In genomic region chr22:46914481-46914880, GRCh38 we compare ENCODE assay signal across 18 cellular contexts.
A peak's percentile ranks its signal among the peaks of the same experiment; 100 is the strongest.
DNase-seq lines count a peak whose midpoint lies in the region; ATAC-seq lines count a peak whose summit lies in the region.
"Had no signal": no experiment of that assay in that cellular context is flagged by ENCODE, and none has a peak within 500 bp of the region (broad histone marks: within the 10 kb centered on the region; RNA-seq: fewer than 3 reads in every experiment).

No MANE protein-coding gene starts in this region.

- peak overlapping the region; percentile 27 for H3K27ac Mint-ChIP-seq in activated T-cell treated with anti-CD3 and anti-CD28 coated beads, Interleukin-2, amount 50 U/mL, for 72 hours
- peak overlapping the region; percentile 39 to 83 for H3K27ac Mint-ChIP-seq in effector memory CD8-positive, alpha-beta T cell
- H3K27ac Mint-ChIP-seq in stimulated activated memory B cell treated with anti-CD40 and anti-IgM and Interleukin-4, amounts not matched to agents 10 μg/mL and 1 μg/mL and 100 μg/mL, for 72 hours: peak overlapping the region; percentile 42

- no peaks in the 10 kb centered on the region for H3K4me1 Mint-ChIP-seq in activated T-cell treated with anti-CD3 and anti-CD28 coated beads, Interleukin-2, amount 50 U/mL, for 72 hours (ENCODE audit: low read depth)
- H3K4me1 Mint-ChIP-seq in activated T-cell treated with anti-CD3 and anti-CD28 coated beads, Interleukin-2, amount 50 U/mL, for 4 hours (ENCODE audit: low read depth): no peaks in the 10 kb centered on the region
- H3K4me1 Mint-ChIP-seq in effector memory CD8-positive, alpha-beta T cell (ENCODE audit: low read depth in 2 of 2): peaks cover 33 to 36% of the 10 kb centered on the region in 2 donors
- H3K4me1 Mint-ChIP-seq in stimulated activated memory B cell treated with anti-CD40 and anti-IgM and Interleukin-4, amounts not matched to agents 10 μg/mL and 1 μg/mL and 100 μg/mL, for 72 hours: peaks cover 18% of the 10 kb centered on the region

- no peak for ATAC-seq in activated T-cell treated with anti-CD3 and anti-CD28 coated beads, Interleukin-2, amount 50 U/mL, for 72 hours (replicated peaks in 1 of 2)
- no peak for ATAC-seq in activated T-cell treated with anti-CD3 and anti-CD28 coated beads, Interleukin-2, amount 50 U/mL, for 4 hours
- ATAC-seq in effector memory CD8-positive, alpha-beta T cell (replicated peaks): no peak
- no peak for ATAC-seq in stimulated activated memory B cell treated with anti-CD40 and anti-IgM and Interleukin-4, amounts not matched to agents 10 μg/mL and 1 μg/mL and 100 μg/mL, for 72 hours
- ATAC-seq in HG02884 (IDR thresholded peaks at IDR 0.05; ENCODE audit: unreplicated experiment): no peak
- ATAC-seq: HCT116, Panc1 had no signal

- no peaks in the 10 kb centered on the region for H3K27me3 Mint-ChIP-seq in activated T-cell treated with anti-CD3 and anti-CD28 coated beads, Interleukin-2, amount 50 U/mL, for 72 hours (ENCODE audit: low read depth)
- H3K27me3 Mint-ChIP-seq in activated T-cell treated with anti-CD3 and anti-CD28 coated beads, Interleukin-2, amount 50 U/mL, for 4 hours (ENCODE audit: low read depth): no peaks in the 10 kb centered on the region
- H3K27me3 Mint-ChIP-seq in effector memory CD8-positive, alpha-beta T cell: no peaks in the 10 kb centered on the region
- no peaks in the 10 kb centered on the region for H3K27me3 Mint-ChIP-seq in stimulated activated memory B cell treated with anti-CD40 and anti-IgM and Interleukin-4, amounts not matched to agents 10 μg/mL and 1 μg/mL and 100 μg/mL, for 72 hours

- H3K36me3 Mint-ChIP-seq in activated T-cell treated with anti-CD3 and anti-CD28 coated beads, Interleukin-2, amount 50 U/mL, for 72 hours (ENCODE audit: insufficient read depth in 2 of 2): peaks cover 5 to 7% of the 10 kb centered on the region in 2 donors
- peaks cover 57% of the 10 kb centered on the region for H3K36me3 Mint-ChIP-seq in activated T-cell treated with anti-CD3 and anti-CD28 coated beads, Interleukin-2, amount 50 U/mL, for 4 hours (ENCODE audit: insufficient read depth)
- peaks cover 34% of the 10 kb centered on the region for H3K36me3 Mint-ChIP-seq in effector memory CD8-positive, alpha-beta T cell (ENCODE audit: insufficient read depth)
- peaks cover 66% of the 10 kb centered on the region for H3K36me3 Mint-ChIP-seq in stimulated activated memory B cell treated with anti-CD40 and anti-IgM and Interleukin-4, amounts not matched to agents 10 μg/mL and 1 μg/mL and 100 μg/mL, for 72 hours

- no peak for DNase-seq in activated T-cell treated with anti-CD3 and anti-CD28 coated beads, Interleukin-2, amount 50 U/mL, for 72 hours
- DNase-seq in activated T-cell treated with anti-CD3 and anti-CD28 coated beads, Interleukin-2, amount 50 U/mL, for 4 hours: no peak
- DNase-seq in NCI-H69 (lab: John Stamatoyannopoulos, UW): peak; percentile 19
- DNase-seq in effector memory CD8-positive, alpha-beta T cell: no peak
- DNase-seq in NCI-H1417 treated with DMSO at 0.1 percent for 48 hours (lab: John Stamatoyannopoulos, UW): no peak
- DNase-seq: AML-193, DMS 273 treated with DMSO at 0.1 percent for 48 hours, EL, GOT3, Kasumi-1, NCI-H1092 treated with DMSO at 0.1 percent for 48 hours, NCI-H1694 treated with DMSO at 0.1 percent for 48 hours, NCI-H226, SJCRH30 had no signal

- H3K4me3 Mint-ChIP-seq in activated T-cell treated with anti-CD3 and anti-CD28 coated beads, Interleukin-2, amount 50 U/mL, for 72 hours: no peak overlapping the region
- no peak overlapping the region for H3K4me3 Mint-ChIP-seq in activated T-cell treated with anti-CD3 and anti-CD28 coated beads, Interleukin-2, amount 50 U/mL, for 4 hours
- no peak overlapping the region for H3K4me3 Mint-ChIP-seq in effector memory CD8-positive, alpha-beta T cell
- H3K4me3 Mint-ChIP-seq in stimulated activated memory B cell treated with anti-CD40 and anti-IgM and Interleukin-4, amounts not matched to agents 10 μg/mL and 1 μg/mL and 100 μg/mL, for 72 hours: no peak overlapping the region

- no peaks in the 10 kb centered on the region for H3K9me3 Mint-ChIP-seq in activated T-cell treated with anti-CD3 and anti-CD28 coated beads, Interleukin-2, amount 50 U/mL, for 72 hours
- H3K9me3 Mint-ChIP-seq in activated T-cell treated with anti-CD3 and anti-CD28 coated beads, Interleukin-2, amount 50 U/mL, for 4 hours: no peaks in the 10 kb centered on the region
- no peaks in the 10 kb centered on the region for H3K9me3 Mint-ChIP-seq in effector memory CD8-positive, alpha-beta T cell
- no peaks in the 10 kb centered on the region for H3K9me3 Mint-ChIP-seq in stimulated activated memory B cell treated with anti-CD40 and anti-IgM and Interleukin-4, amounts not matched to agents 10 μg/mL and 1 μg/mL and 100 μg/mL, for 72 hours
